Comparison of ENCODE assay signal across 12 cellular contexts in the genomic region with DNA sequence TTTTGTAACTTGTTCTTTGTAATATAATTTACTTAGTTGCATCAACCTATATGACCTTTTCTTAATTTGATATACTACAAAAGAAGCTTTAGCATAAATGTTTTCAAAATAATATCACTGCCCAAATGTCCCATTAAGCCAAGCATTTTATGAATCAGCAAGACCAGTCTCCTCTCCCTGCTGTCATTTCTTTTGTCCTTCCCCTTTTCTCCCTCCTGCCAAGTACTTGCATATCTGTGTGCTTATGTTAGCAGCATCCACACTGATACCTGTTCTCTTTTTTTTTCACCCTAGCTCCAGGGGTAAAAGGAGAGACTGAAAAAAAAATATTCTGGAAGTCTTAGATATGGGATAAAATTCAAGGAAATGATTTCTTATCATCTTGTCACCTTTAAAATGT.
A peak's percentile ranks its signal among the peaks of the same experiment; 100 is the strongest.
DNase-seq lines count a peak whose midpoint lies in the region; ATAC-seq, FAIRE-seq and TF ChIP-seq lines count a peak whose summit lies in the region.
"Had no signal": no experiment of that assay in that cellular context is flagged by ENCODE, and none has a peak within 500 bp of the region (broad histone marks: within the 10 kb centered on the region; RNA-seq: fewer than 3 reads in every experiment).

No MANE protein-coding gene starts in this region.

- CTCF ChIA-PET in H1 (lab: Charles Lee; ENCODE audit: partially characterized antibody), result interaction anchor here (1.3 kb wide), 1 partner anchor 8 kb away, joined by 4 read pairs; no protein-coding TSS in a partner anchor
- CTCF ChIA-PET in CD4-positive, alpha-beta T cell (lab: Charles Lee), result no interaction called here

- H3K4me3 Mint-ChIP-seq in nephron, result no peak overlapping the region
- H3K4me3 Mint-ChIP-seq in natural killer cell treated with Interleukin-12 subunit alpha and Interleukin-12 subunit beta and Interleukin-15 and Interleukin-18, amount 100 ng/mL, for 72 hours, result no peak overlapping the region
- no peak overlapping the region for H3K4me3 Mint-ChIP-seq in CD4-positive, alpha-beta T cell
- H3K4me3 Mint-ChIP-seq: activated B cell treated with CpG ODN at 0.5 μM for 24 hours; effector memory CD8-positive, alpha-beta T cell had no signal

- no peak overlapping the region for H2BK12ac ChIP-seq in H1 (ENCODE audit: low read depth, low read length)

- H3K4me2 ChIP-seq in H1 (ENCODE audit: insufficient read depth in 1 of 2, low read depth in 2 of 2, low read length in 2 of 2), result no peak overlapping the region

- H2AFZ ChIP-seq in H1 (ENCODE audit: low read length), result no peak overlapping the region

- H3K36me3 ChIP-seq in H1 (ENCODE audit: control insufficient read depth in 2 of 4, insufficient read depth in 4 of 4, low read length in 3 of 4), result no peaks in the 10 kb centered on the region

- H3K27me3 Mint-ChIP-seq in nephron (ENCODE audit: low read depth), result peaks cover 3% of the 10 kb centered on the region
- H3K27me3 Mint-ChIP-seq in natural killer cell treated with Interleukin-12 subunit alpha and Interleukin-12 subunit beta and Interleukin-15 and Interleukin-18, amount 100 ng/mL, for 72 hours, result no peaks in the 10 kb centered on the region
- H3K27me3 Mint-ChIP-seq in CD4-positive, alpha-beta T cell, result no peaks in the 10 kb centered on the region
- H3K27me3 Mint-ChIP-seq: activated B cell treated with CpG ODN at 0.5 μM for 24 hours; effector memory CD8-positive, alpha-beta T cell had no signal

- H3K27ac ChIP-seq in H1 (ENCODE audit: low read depth, low read length), result no peak overlapping the region
- H3K27ac ChIP-seq in CD4-positive, alpha-beta T cell (ENCODE audit: low read depth, low read length), result no peak overlapping the region

- no peak overlapping the region for H3K4ac ChIP-seq in H1 (replicated peaks; ENCODE audit: insufficient read length, low read depth, low read length)

- H3K56ac ChIP-seq in H1 (replicated peaks; ENCODE audit: insufficient read length, low read depth, low read length), result no peak overlapping the region

- H2BK20ac ChIP-seq in H1 (ENCODE audit: low read length), result no peak overlapping the region

- H4K5ac ChIP-seq in H1 (ENCODE audit: insufficient read length, low read depth, low read length), result no peak overlapping the region

- no peaks in the 10 kb centered on the region for H3K9me3 Mint-ChIP-seq in nephron
- H3K9me3 Mint-ChIP-seq in natural killer cell treated with Interleukin-12 subunit alpha and Interleukin-12 subunit beta and Interleukin-15 and Interleukin-18, amount 100 ng/mL, for 72 hours, result no peaks in the 10 kb centered on the region
- no peaks in the 10 kb centered on the region for H3K9me3 Mint-ChIP-seq in CD4-positive, alpha-beta T cell
- H3K9me3 Mint-ChIP-seq: activated B cell treated with CpG ODN at 0.5 μM for 24 hours; effector memory CD8-positive, alpha-beta T cell had no signal

- no peaks in the 10 kb centered on the region for H3K79me1 ChIP-seq in H1 (ENCODE audit: low read depth, low read length)

- H3K4me1 Mint-ChIP-seq in nephron, result peaks cover 47% of the 10 kb centered on the region
- H3K4me1 Mint-ChIP-seq in natural killer cell treated with Interleukin-12 subunit alpha and Interleukin-12 subunit beta and Interleukin-15 and Interleukin-18, amount 100 ng/mL, for 72 hours (ENCODE audit: low read depth in 2 of 2), result peaks cover 10 to 13% of the 10 kb centered on the region in 2 donors
- peaks cover 22% of the 10 kb centered on the region for H3K4me1 Mint-ChIP-seq in CD4-positive, alpha-beta T cell (ENCODE audit: low read depth)

- peaks cover 0 to 82% of the 10 kb centered on the region in 2 experiments; a peak in 2 of 4 replicates for H3K79me2 ChIP-seq in H1 (ENCODE audit: control insufficient read depth in 1 of 2, insufficient read depth in 2 of 2, low read length in 2 of 2)

- peak; percentile 78 for FAIRE-seq in H1 (lab: Jason Lieb, UNC)

- TF ChIP-seq POLR2A in H1 (IDR thresholded peaks at IDR 0.05; ENCODE audit: control extremely low read depth in 1 of 2, low read depth in 2 of 2, low read length in 2 of 2), result no peak

- no peak overlapping the region for H3K14ac ChIP-seq in H1 (ENCODE audit: insufficient read length)

- peaks cover 20% of the 10 kb centered on the region for H3K36me3 Mint-ChIP-seq in nephron (ENCODE audit: low read depth)
- H3K36me3 Mint-ChIP-seq in natural killer cell treated with Interleukin-12 subunit alpha and Interleukin-12 subunit beta and Interleukin-15 and Interleukin-18, amount 100 ng/mL, for 72 hours, result no peaks in the 10 kb centered on the region
- no peaks in the 10 kb centered on the region for H3K36me3 Mint-ChIP-seq in CD4-positive, alpha-beta T cell (ENCODE audit: low read depth)

- peaks cover 4 to 6% of the 10 kb centered on the region in 2 experiments; a peak in 3 of 4 replicates for H3K9me3 ChIP-seq in H1 (ENCODE audit: insufficient read depth in 2 of 2, low read depth in 1 of 2, low read length in 1 of 2)
- H3K9me3 ChIP-seq in CD4-positive, alpha-beta T cell (ENCODE audit: control insufficient read depth, low read length), result no peaks in the 10 kb centered on the region

- TF ChIP-seq RAD21 in H1 (IDR thresholded peaks at IDR 0.05 in 1 of 2, conservative IDR thresholded peaks at IDR 0.05 in 1 of 2; ENCODE audit: low read depth in 2 of 2, low read length in 2 of 2), result no peak

- no peak for TF ChIP-seq CTCF in H1 (IDR thresholded peaks at IDR 0.05; ENCODE audit: control extremely low read depth in 1 of 3, insufficient read depth in 1 of 3, low read depth in 1 of 3, low read length in 3 of 3)
- no peak for TF ChIP-seq CTCF in nephron (IDR thresholded peaks at IDR 0.05; ENCODE audit: unreplicated experiment in 3 of 3)
- no peak for TF ChIP-seq CTCF in CD4-positive, alpha-beta T cell (IDR thresholded peaks at IDR 0.05)

- peaks cover 0 to 2% of the 10 kb centered on the region in 2 experiments for H4K20me1 ChIP-seq in H1 (replicated peaks in 1 of 2; ENCODE audit: control insufficient read depth in 1 of 2, insufficient read depth in 2 of 2, low read length in 2 of 2)

- no peak overlapping the region for H3K9ac ChIP-seq in H1 (replicated peaks in 1 of 4; ENCODE audit: extremely low read depth in 1 of 4, low read depth in 3 of 4, low read length in 3 of 4)

- no peak for ATAC-seq in GM21529 (IDR thresholded peaks at IDR 0.05; ENCODE audit: unreplicated experiment)
- no peak for ATAC-seq in natural killer cell treated with Interleukin-12 subunit alpha and Interleukin-12 subunit beta and Interleukin-15 and Interleukin-18, amount 100 ng/mL, for 72 hours
- no peak for ATAC-seq in CD4-positive, alpha-beta T cell (ENCODE audit: poor library complexity)
- ATAC-seq: effector memory CD8-positive, alpha-beta T cell had no signal

- DNase-seq in GM04503 (ENCODE audit: low read depth) (peak; percentile 31), NOMO-1 treated with DMSO at 0.1 percent for 48 hours (lab: John Stamatoyannopoulos, UW; ENCODE audit: unreplicated experiment) (peak; percentile 41), H1 (ENCODE audit: low read depth in 1 of 2, low spot score in 2 of 2) (no peak), HK-2 (ENCODE audit: unreplicated experiment) (no peak)
- no peak for DNase-seq in natural killer cell treated with Interleukin-12 subunit alpha and Interleukin-12 subunit beta and Interleukin-15 and Interleukin-18, amount 100 ng/mL, for 72 hours (ENCODE audit: low spot score)
- DNase-seq in CD4-positive, alpha-beta T cell, result no peak
- DNase-seq: activated B cell treated with CpG ODN at 0.5 μM for 24 hours; effector memory CD8-positive, alpha-beta T cell; kidney glomerular epithelial cell; stimulated activated CD8-positive, alpha-beta memory T cell treated with anti-CD3 and anti-CD28 coated beads, Interleukin-4, amount 100 ng/mL, for 48 hours had no signal

- H4K91ac ChIP-seq in H1 (replicated peaks; ENCODE audit: insufficient read length, low read length), result no peak overlapping the region

- no peak overlapping the region for H4K8ac ChIP-seq in H1 (ENCODE audit: extremely low read depth, insufficient read depth, low read length)

- no peak for TF ChIP-seq EP300 in H1 (IDR thresholded peaks at IDR 0.05; ENCODE audit: borderline replicate concordance in 1 of 2, low read depth in 2 of 2, low read length in 2 of 2)

- peak overlapping the region in 2 of 3 experiments; percentile 26 for H3K27ac Mint-ChIP-seq in nephron
- no peak overlapping the region for H3K27ac Mint-ChIP-seq in natural killer cell treated with Interleukin-12 subunit alpha and Interleukin-12 subunit beta and Interleukin-15 and Interleukin-18, amount 100 ng/mL, for 72 hours
- no peak overlapping the region for H3K27ac Mint-ChIP-seq in CD4-positive, alpha-beta T cell
- H3K27ac Mint-ChIP-seq: activated B cell treated with CpG ODN at 0.5 μM for 24 hours had no signal

- no peak overlapping the region for H2AK5ac ChIP-seq in H1 (ENCODE audit: low read depth, low read length)

- H3K23me2 ChIP-seq in H1 (ENCODE audit: low read depth, low read length), result no peaks in the 10 kb centered on the region

- POLR2A ChIA-PET in H1 (lab: Charles Lee; ENCODE audit: partially characterized antibody), result no interaction called here
- POLR2A ChIA-PET in CD4-positive, alpha-beta T cell (lab: Charles Lee), result interaction anchor here (0.6 kb wide), 1 partner anchor 447 kb away, joined by 4 read pairs; no protein-coding TSS in a partner anchor

- intact Hi-C loops in CD4-positive, alpha-beta T cell (cut with DNase I, micrococcal nuclease), result loop anchor here in 1 of 2 experiments (5.0 to 10.0 kb wide), 2 partner anchors 239 to 697 kb away; partner anchors contain the start of genes DEPDC1B and SMIM15

- no peak overlapping the region for H2BK15ac ChIP-seq in H1 (ENCODE audit: low read length)

- no peak overlapping the region for H3K4me3 ChIP-seq in H1 (ENCODE audit: extremely low read depth in 1 of 4, insufficient read depth in 2 of 4, low read depth in 3 of 4, low read length in 4 of 4)

- no peak overlapping the region for H2BK120ac ChIP-seq in H1 (replicated peaks; ENCODE audit: low read depth, low read length)

- H3K4me1 ChIP-seq in H1 (replicated peaks in 1 of 4; ENCODE audit: control insufficient read depth in 3 of 4, insufficient read depth in 4 of 4, low read length in 3 of 4), result peaks cover 0 to 2% (median 0%) of the 10 kb centered on the region in 4 experiments; a peak in 1 of 7 replicates

- no peaks in the 10 kb centered on the region for H3K27me3 ChIP-seq in H1 (replicated peaks in 1 of 4; ENCODE audit: control insufficient read depth in 3 of 4, extremely low read depth in 1 of 4, insufficient read depth in 3 of 4, low read length in 3 of 4)
- H3K27me3 ChIP-seq in CD4-positive, alpha-beta T cell (ENCODE audit: control insufficient read depth, insufficient read depth, low read length), result no peaks in the 10 kb centered on the region

- H3K23ac ChIP-seq in H1 (ENCODE audit: insufficient read length), result no peak overlapping the region

- H3K18ac ChIP-seq in H1 (ENCODE audit: extremely low read depth, low read length), result no peak overlapping the region; the same call in 1 of the 2 replicates

- no peak overlapping the region for H2BK5ac ChIP-seq in H1 (ENCODE audit: low read depth, low read length)

Comparison
In these comparisons a context has a peak if more than half of its experiments do, and no peak if none do; other contexts are left out.
1. DNase-seq: peak in GM04503 (single experiment) and NOMO-1 treated with DMSO at 0.1 percent for 48 hours (single experiment); none in H1 (0 of 2), natural killer cell treated with Interleukin-12 subunit alpha and Interleukin-12 subunit beta and Interleukin-15 and Interleukin-18, amount 100 ng/mL, for 72 hours (single experiment), HK-2 (single experiment) and CD4-positive, alpha-beta T cell (0 of 10).
2. H3K27ac Mint-ChIP-seq: peak in nephron (2 of 3); none in natural killer cell treated with Interleukin-12 subunit alpha and Interleukin-12 subunit beta and Interleukin-15 and Interleukin-18, amount 100 ng/mL, for 72 hours (0 of 2) and CD4-positive, alpha-beta T cell (single experiment).